13 cellular contexts compared by ENCODE assay signal in the genomic region with DNA sequence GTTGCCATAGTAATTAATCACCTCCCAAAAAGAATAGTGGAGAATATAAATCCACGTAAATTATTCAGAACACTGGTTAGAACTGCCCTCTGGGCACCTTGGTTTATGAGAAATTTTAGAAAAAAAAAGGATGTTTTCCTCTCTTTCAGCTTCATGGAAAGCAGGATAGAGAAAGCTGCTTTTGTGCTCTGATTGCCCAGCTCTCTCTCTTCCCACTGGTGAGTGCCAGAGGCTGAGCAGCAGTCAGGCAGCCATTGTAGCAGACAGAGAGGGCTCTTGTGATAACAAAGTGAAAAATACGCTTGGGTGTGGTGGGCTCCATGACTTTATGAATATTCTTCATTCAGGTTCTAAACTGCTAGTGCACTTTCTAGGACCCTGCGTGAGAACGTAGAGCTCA. TPM values are rescaled to one million over a fixed set of nuclear protein-coding genes. Genes with fewer than 3 reads are reported as not detected.
A peak's percentile ranks its signal among the peaks of the same experiment; 100 is the strongest.
DNase-seq lines count a peak whose midpoint lies in the region; ATAC-seq and TF ChIP-seq lines count a peak whose summit lies in the region.
"Had no signal": no experiment of that assay in that cellular context is flagged by ENCODE, and none has a peak within 500 bp of the region (broad histone marks: within the 10 kb centered on the region; RNA-seq: fewer than 3 reads in every experiment).

No MANE protein-coding gene starts in this region.

- no peak overlapping the region for H3K4me3 ChIP-seq in esophagus muscularis mucosa
- H3K4me3 ChIP-seq: SJCRH30 had no signal

- no peak for TF ChIP-seq CTCF in esophagus muscularis mucosa (IDR thresholded peaks at IDR 0.05)

- no peaks in the 10 kb centered on the region for H3K27me3 ChIP-seq in esophagus muscularis mucosa
- H3K27me3 ChIP-seq: SJCRH30 had no signal

- DNase-seq in NCI-H748 (lab: John Stamatoyannopoulos, UW; ENCODE audit: unreplicated experiment) = peak; percentile 23
- DNase-seq in NCI-H748 treated with DMSO at 0.1 percent for 48 hours (lab: John Stamatoyannopoulos, UW) = no peak
- peak; percentile 56 for DNase-seq in midbrain (lab: John Stamatoyannopoulos, UW)
- DNase-seq in esophagus muscularis mucosa (ENCODE audit: extremely low spot score) = no peak
- DNase-seq in stimulated activated naive CD8-positive, alpha-beta T cell treated with anti-CD3 and anti-CD28 coated beads, Interleukin-15, Interleukin-2, amounts not matched to agents 100 U/mL and 50 U/mL, for 24 hours = no peak
- DNase-seq in NCI-H1436 (lab: John Stamatoyannopoulos, UW) = no peak
- DNase-seq: KBM-7, NCI-H146, NCI-H526 treated with DMSO at 0.1 percent for 48 hours, SJCRH30 had no signal

- H3K4me1 ChIP-seq in esophagus muscularis mucosa = no peaks in the 10 kb centered on the region
- H3K4me1 ChIP-seq: SJCRH30 had no signal

- intact Hi-C loops in esophagus muscularis mucosa (cut with DNase I) = no loop called here

- H3K36me3 ChIP-seq in esophagus muscularis mucosa = no peaks in the 10 kb centered on the region
- H3K36me3 ChIP-seq: SJCRH30 had no signal

- peaks cover 0 to 7% (median 2%) of the 10 kb centered on the region in 4 donors for H3K9me3 ChIP-seq in esophagus muscularis mucosa
- H3K9me3 ChIP-seq: SJCRH30 had no signal

- no peak for TF ChIP-seq EP300 in esophagus muscularis mucosa (IDR thresholded peaks at IDR 0.05)

- no peak for TF ChIP-seq POLR2A in esophagus muscularis mucosa (IDR thresholded peaks at IDR 0.05; ENCODE audit: low read depth)

- ATAC-seq in stimulated activated naive CD8-positive, alpha-beta T cell treated with anti-CD3 and anti-CD28 coated beads, Interleukin-15, Interleukin-2, amounts not matched to agents 100 U/mL and 50 U/mL, for 24 hours = no peak
- ATAC-seq in GM21529 (IDR thresholded peaks at IDR 0.05; ENCODE audit: unreplicated experiment) = no peak

- WGBS in esophagus muscularis mucosa = 80% methylated on average over 4 of the region's 4 CpGs

- H3K27ac ChIP-seq in cingulate gyrus (ENCODE audit: low read depth, low read length) = peak overlapping the region; percentile 6
- no peak overlapping the region for H3K27ac ChIP-seq in esophagus muscularis mucosa (replicated peaks in 1 of 4)
- H3K27ac ChIP-seq: RWPE1, SJCRH30 had no signal

RNA-seq across cellular contexts. Expression of gene SLC35F1, which starts 26.4 kb away (rescaled TPM):
- 1 to 10 TPM; 5.4 to 8.1 (median 6.5) TPM for total RNA-seq in esophagus muscularis mucosa

Comparison
In these comparisons a context has a peak if more than half of its experiments do, and no peak if none do; other contexts are left out.
1. DNase-seq: peak in NCI-H748 (single experiment) and midbrain (single experiment); none in NCI-H748 treated with DMSO at 0.1 percent for 48 hours (single experiment), esophagus muscularis mucosa (single experiment), stimulated activated naive CD8-positive, alpha-beta T cell treated with anti-CD3 and anti-CD28 coated beads, Interleukin-15, Interleukin-2, amounts not matched to agents 100 U/mL and 50 U/mL, for 24 hours (single experiment) and NCI-H1436 (single experiment).